In genomic region chr14:105398044-105398725, GRCh38 we compare ENCODE assay signal across 8 cellular contexts. TPM values are rescaled to one million over a fixed set of nuclear protein-coding genes. Genes with fewer than 3 reads are reported as not detected.
A peak's percentile ranks its signal among the peaks of the same experiment; 100 is the strongest.
DNase-seq lines count a peak whose midpoint lies in the region; ATAC-seq and TF ChIP-seq lines count a peak whose summit lies in the region.

TEX22 (plus strand) TSS chr14:105398538; CDS start chr14:105399341, 803 bp downstream.

- peak; percentile 97 for DNase-seq in GM13976 (ENCODE audit: low spot score)
- DNase-seq in NCI-H146 treated with DMSO at 0.1 percent for 48 hours (lab: John Stamatoyannopoulos, UW; ENCODE audit: unreplicated experiment): peak; percentile 75
- peak; percentile 67 for DNase-seq in T-helper 22 cell (ENCODE audit: low read depth)
- peak; percentile 22 for DNase-seq in astrocyte of the cerebellum (ENCODE audit: low read depth)
- peak in 50 of 51 donors; percentile 26 to 93 (median 74) for DNase-seq in hypothalamus (lab: John Stamatoyannopoulos, UW)
- peak; percentile 97 for DNase-seq in sciatic nerve (ENCODE audit: low spot score)

- in situ Hi-C loops in GM13976 (cut with MboI; ENCODE audit: low sequenced_read_pairs, unreplicated experiment) (no loop called here), astrocyte of the cerebellum (cut with HindIII; ENCODE audit: low sequenced_read_pairs) (no loop called here)

- ATAC-seq in HG02840 (IDR thresholded peaks at IDR 0.05; ENCODE audit: low FRiP score, unreplicated experiment) (peak; percentile 75), sciatic nerve (peak; percentile 94), HG02884 (IDR thresholded peaks at IDR 0.05; ENCODE audit: unreplicated experiment) (no peak)

- H3K4me3 ChIP-seq in astrocyte of the cerebellum (ENCODE audit: low read depth, low read length): peak within 1 kb of the TSS; percentile 71

- intact Hi-C loops in sciatic nerve (cut with DNase I): no loop called here

- no peak for TF ChIP-seq CTCF in GM13976 (IDR thresholded peaks at IDR 0.05; ENCODE audit: borderline replicate concordance, control extremely low read depth, extremely low read depth, insufficient read depth, missing control alignments)
- no peak for TF ChIP-seq CTCF in astrocyte of the cerebellum (IDR thresholded peaks at IDR 0.05; ENCODE audit: low read depth, low read length, missing control alignments)

RNA-seq across cellular contexts. Expression of gene TEX22, which starts in this region (rescaled TPM):
- total RNA-seq in sciatic nerve: 6.0 TPM

Comparison
In these comparisons a context has a peak if more than half of its experiments do, and no peak if none do; other contexts are left out.
1. DNase-seq: peak in every context shown above with its lines; median percentile 97 in GM13976; 97 in sciatic nerve; 75 in NCI-H146 treated with DMSO at 0.1 percent for 48 hours; 74 in hypothalamus; 67 in T-helper 22 cell; 22 in astrocyte of the cerebellum.